ENCODE assay signal across 29 cellular contexts in genomic region chr5:75200776-75201175, GRCh38. TPM values are rescaled to one million over a fixed set of nuclear protein-coding genes. Genes with fewer than 3 reads are reported as not detected.
"Had no signal": no experiment of that assay in that cellular context is flagged by ENCODE, and none has a peak within 500 bp of the region (broad histone marks: within the 10 kb centered on the region; RNA-seq: fewer than 3 reads in every experiment).

No MANE protein-coding gene starts in this region.

- H3K27me3 ChIP-seq: body of pancreas, pancreas, suprapubic skin, tibial nerve, uterus had no signal

- FAIRE-seq: frontal cortex, pancreas had no signal

- H3K9me3 ChIP-seq: body of pancreas, mucosa of descending colon, pancreas, psoas muscle, suprapubic skin, tibial nerve, uterus had no signal

- H3K36me3 ChIP-seq: pancreas, suprapubic skin, tibial nerve, uterus had no signal

- H3K4me1 Mint-ChIP-seq: activated CD4-positive, alpha-beta T cell treated with anti-CD3 and anti-CD28 coated beads, Interleukin-2, amount 10 ng/mL, durations not matched to agents 24 days and 14 days; activated naive CD8-positive, alpha-beta T cell treated with anti-CD3 and anti-CD28 coated beads, Interleukin-2, amount 50 U/mL, for 24 hours; nephron progenitor cell; stimulated activated naive CD8-positive, alpha-beta T cell treated with anti-CD3 and anti-CD28 coated beads, Interleukin-15, amount 100 ng/mL, for 72 hours had no signal

- H3K27ac Mint-ChIP-seq: activated CD4-positive, alpha-beta T cell treated with anti-CD3 and anti-CD28 coated beads, Interleukin-2, amount 10 ng/mL, durations not matched to agents 24 days and 14 days; activated CD8-positive, alpha-beta T cell treated with anti-CD3 and anti-CD28 coated beads for 36 hours; activated naive CD8-positive, alpha-beta T cell treated with anti-CD3 and anti-CD28 coated beads, Interleukin-2, amount 50 U/mL, for 24 hours; activated T-helper 1 cell treated with anti-CD3 and anti-CD28 coated beads, Interleukin-12 subunit alpha, Interleukin-12 subunit beta, Interleukin-2, Interleukin-4 antibody, amounts not matched to agents 30 ng/mL and 10 ng/mL and 1 ng/mL, durations not matched to agents 14 hours and 24 hours and 36 hours; nephron progenitor cell; stimulated activated naive CD8-positive, alpha-beta T cell treated with anti-CD3 and anti-CD28 coated beads, Interleukin-15, amount 100 ng/mL, for 72 hours; T-helper 2 cell treated with Interferon-gamma antibody and Interleukin-4, amounts not matched to agents 5 μg/mL and 100 μg/mL, for 36 hours had no signal

- H3K4me1 ChIP-seq: body of pancreas, pancreas, psoas muscle, suprapubic skin, tibial nerve, uterus had no signal

- ATAC-seq: activated CD4-positive, CD25-positive, alpha-beta regulatory T cell treated with anti-CD3 and anti-CD28 coated beads, Interleukin-2, amount 50 U/mL, for 24 hours; activated CD8-positive, alpha-beta T cell treated with anti-CD3 and anti-CD28 coated beads for 36 hours; activated naive CD8-positive, alpha-beta T cell treated with anti-CD3 and anti-CD28 coated beads, Interleukin-2, amount 50 U/mL, for 24 hours; body of pancreas; esophagus mucosa; left colon; mucosa of descending colon; pancreas; psoas muscle; right cardiac atrium; stimulated activated naive CD8-positive, alpha-beta T cell treated with anti-CD3 and anti-CD28 coated beads, Interleukin-15, amount 100 ng/mL, for 72 hours had no signal

- DNase-seq: activated CD4-positive, alpha-beta T cell treated with anti-CD3 and anti-CD28 coated beads, Interleukin-2, amount 10 ng/mL, durations not matched to agents 24 days and 14 days; activated CD8-positive, alpha-beta T cell treated with anti-CD3 and anti-CD28 coated beads for 36 hours; activated gamma-delta T cell; activated naive CD4-positive, alpha-beta T cell treated with anti-CD3 and anti-CD28 coated beads, Interleukin-2, amount 50 U/mL, for 16 hours; activated naive CD8-positive, alpha-beta T cell treated with anti-CD3 and anti-CD28 coated beads, Interleukin-2, amount 50 U/mL, for 24 hours; body of pancreas; caudate nucleus; dermis blood vessel endothelial cell; effector CD8-positive, alpha-beta T cell; hippocampal formation; left colon; mesenchymal stem cell; mucosa of descending colon; nephron progenitor cell; pancreas; psoas muscle; right cardiac atrium; stimulated activated CD4-positive, alpha-beta T cell treated with anti-CD3 and anti-CD28 coated beads, Interleukin-12 subunit alpha, Interleukin-12 subunit beta, amount 100 ng/mL, for 4 hours; stimulated activated CD4-positive, alpha-beta T cell treated with anti-CD3 and anti-CD28 coated beads, Interleukin-4, amount 100 ng/mL, for 4 hours; stimulated activated naive CD8-positive, alpha-beta T cell treated with anti-CD3 and anti-CD28 coated beads, Interleukin-15, amount 100 ng/mL, for 72 hours; uterus had no signal

- H3K9me3 Mint-ChIP-seq: activated CD4-positive, alpha-beta T cell treated with anti-CD3 and anti-CD28 coated beads, Interleukin-2, amount 10 ng/mL, durations not matched to agents 24 days and 14 days; activated CD8-positive, alpha-beta T cell treated with anti-CD3 and anti-CD28 coated beads for 36 hours; activated naive CD8-positive, alpha-beta T cell treated with anti-CD3 and anti-CD28 coated beads, Interleukin-2, amount 50 U/mL, for 24 hours; activated T-helper 1 cell treated with anti-CD3 and anti-CD28 coated beads, Interleukin-12 subunit alpha, Interleukin-12 subunit beta, Interleukin-2, Interleukin-4 antibody, amounts not matched to agents 30 ng/mL and 10 ng/mL and 1 ng/mL, durations not matched to agents 14 hours and 24 hours and 36 hours; nephron progenitor cell; stimulated activated naive CD8-positive, alpha-beta T cell treated with anti-CD3 and anti-CD28 coated beads, Interleukin-15, amount 100 ng/mL, for 72 hours; T-helper 2 cell treated with Interferon-gamma antibody and Interleukin-4, amounts not matched to agents 5 μg/mL and 100 μg/mL, for 36 hours had no signal

- H3K27ac ChIP-seq: body of pancreas, pancreas, psoas muscle, suprapubic skin, tibial nerve, uterus, VCaP had no signal

- H3K4me3 Mint-ChIP-seq: activated CD4-positive, alpha-beta T cell treated with anti-CD3 and anti-CD28 coated beads, Interleukin-2, amount 10 ng/mL, durations not matched to agents 24 days and 14 days; activated CD8-positive, alpha-beta T cell treated with anti-CD3 and anti-CD28 coated beads for 36 hours; activated naive CD8-positive, alpha-beta T cell treated with anti-CD3 and anti-CD28 coated beads, Interleukin-2, amount 50 U/mL, for 24 hours; activated T-helper 1 cell treated with anti-CD3 and anti-CD28 coated beads, Interleukin-12 subunit alpha, Interleukin-12 subunit beta, Interleukin-2, Interleukin-4 antibody, amounts not matched to agents 30 ng/mL and 10 ng/mL and 1 ng/mL, durations not matched to agents 14 hours and 24 hours and 36 hours; nephron progenitor cell; stimulated activated naive CD8-positive, alpha-beta T cell treated with anti-CD3 and anti-CD28 coated beads, Interleukin-15, amount 100 ng/mL, for 72 hours; T-helper 2 cell treated with Interferon-gamma antibody and Interleukin-4, amounts not matched to agents 5 μg/mL and 100 μg/mL, for 36 hours had no signal

- H3K4me3 ChIP-seq: body of pancreas, mucosa of descending colon, pancreas, psoas muscle, suprapubic skin, tibial nerve, uterus had no signal

- H3K27me3 Mint-ChIP-seq: activated CD4-positive, alpha-beta T cell treated with anti-CD3 and anti-CD28 coated beads, Interleukin-2, amount 10 ng/mL, durations not matched to agents 24 days and 14 days; activated CD8-positive, alpha-beta T cell treated with anti-CD3 and anti-CD28 coated beads for 36 hours; activated naive CD8-positive, alpha-beta T cell treated with anti-CD3 and anti-CD28 coated beads, Interleukin-2, amount 50 U/mL, for 24 hours; stimulated activated naive CD8-positive, alpha-beta T cell treated with anti-CD3 and anti-CD28 coated beads, Interleukin-15, amount 100 ng/mL, for 72 hours had no signal

RNA-seq across cellular contexts. Expression of gene ANKRD31, which starts 35.9 kb away (rescaled TPM):
- total RNA-seq: dermis blood vessel endothelial cell had no signal
